Comparison of ENCODE assay signal across 22 cellular contexts in genomic region chr9:134693011-134693410, GRCh38. TPM values are rescaled to one million over a fixed set of nuclear protein-coding genes. Genes with fewer than 3 reads are reported as not detected.
DNase-seq lines count a peak whose midpoint lies in the region; ATAC-seq and TF ChIP-seq lines count a peak whose summit lies in the region.
"Had no signal": no experiment of that assay in that cellular context is flagged by ENCODE, and none has a peak within 500 bp of the region (broad histone marks: within the 10 kb centered on the region; RNA-seq: fewer than 3 reads in every experiment).

No MANE protein-coding gene starts in this region.

- peak in 1 of 2 experiments; percentile 47; a peak in 1 of 4 replicates for TF ChIP-seq EP300 in SK-N-SH (IDR thresholded peaks at IDR 0.05; ENCODE audit: borderline replicate concordance in 1 of 2, low read depth in 1 of 2, low read length in 1 of 2)

- H4K20me1 ChIP-seq in SK-N-SH (ENCODE audit: insufficient read depth) = peaks cover 100% of the 10 kb centered on the region

- H3K4me3 Mint-ChIP-seq in stimulated activated naive CD8-positive, alpha-beta T cell treated with anti-CD3 and anti-CD28 coated beads, Interleukin-15, amount 100 ng/mL, for 72 hours = no peak overlapping the region
- H3K4me3 Mint-ChIP-seq: natural killer cell treated with Interleukin-12 subunit alpha and Interleukin-12 subunit beta and Interleukin-15 and Interleukin-18, amount 100 ng/mL, for 72 hours had no signal

- H3K9ac ChIP-seq in SK-N-SH = no peak overlapping the region

- 76% methylated on average over 9 of the region's 9 CpGs for WGBS in right cardiac atrium
- WGBS in heart right ventricle, 2 donors = 86 to 92% methylated on average over 9 of the region's 9 CpGs
- 78% methylated on average over 9 of the region's 9 CpGs for WGBS in SK-N-SH (ENCODE audit: low lambda C conversion rate)

- H3K27me3 ChIP-seq in right cardiac atrium (ENCODE audit: control insufficient read depth, insufficient read depth) = no peaks in the 10 kb centered on the region
- H3K27me3 ChIP-seq in heart right ventricle = no peaks in the 10 kb centered on the region
- H3K27me3 ChIP-seq in SK-N-SH (ENCODE audit: insufficient read depth) = no peaks in the 10 kb centered on the region
- H3K27me3 ChIP-seq in lower lobe of right lung (ENCODE audit: low read depth) = no peaks in the 10 kb centered on the region

- H3F3A ChIP-seq in SK-N-SH (replicated peaks; ENCODE audit: insufficient read depth) = peaks cover 5% of the 10 kb centered on the region

- ATAC-seq in right cardiac atrium (no peak), heart right ventricle (no peak), lower lobe of right lung (no peak), HG02798 (IDR thresholded peaks at IDR 0.05; ENCODE audit: poor library complexity, unreplicated experiment) (no peak)
- no peak for ATAC-seq in stimulated activated naive CD8-positive, alpha-beta T cell treated with anti-CD3 and anti-CD28 coated beads, Interleukin-15, amount 100 ng/mL, for 72 hours
- ATAC-seq: K562; left colon; natural killer cell treated with Interleukin-12 subunit alpha and Interleukin-12 subunit beta and Interleukin-15 and Interleukin-18, amount 100 ng/mL, for 72 hours had no signal

- H2AFZ ChIP-seq in SK-N-SH (ENCODE audit: low read depth) = no peak overlapping the region

- no peaks in the 10 kb centered on the region for H3K9me3 Mint-ChIP-seq in stimulated activated naive CD8-positive, alpha-beta T cell treated with anti-CD3 and anti-CD28 coated beads, Interleukin-15, amount 100 ng/mL, for 72 hours
- H3K9me3 Mint-ChIP-seq: natural killer cell treated with Interleukin-12 subunit alpha and Interleukin-12 subunit beta and Interleukin-15 and Interleukin-18, amount 100 ng/mL, for 72 hours had no signal

- H3K4me2 ChIP-seq in SK-N-SH = no peak overlapping the region

- H3K4me3 ChIP-seq in right cardiac atrium (ENCODE audit: low read length) (no peak overlapping the region), heart right ventricle (no peak overlapping the region), SK-N-SH (ENCODE audit: low read depth in 2 of 2, low read length in 1 of 2) (no peak overlapping the region), lower lobe of right lung (no peak overlapping the region)
- H3K4me3 ChIP-seq: K562 had no signal

- DNase-seq in right cardiac atrium (peak in 2 of 3 donors; percentile 4 to 27), heart right ventricle (no peak), SK-N-SH (peak; percentile 85), lower lobe of right lung (peak; percentile 24), retina (no peak), germinal center (ENCODE audit: low spot score) (no peak)
- DNase-seq in stimulated activated naive CD8-positive, alpha-beta T cell treated with anti-CD3 and anti-CD28 coated beads, Interleukin-15, amount 100 ng/mL, for 72 hours = no peak
- DNase-seq: ACHN; activated CD4-positive, alpha-beta T cell treated with anti-CD3 and anti-CD28 coated beads, Interleukin-2, amount 50 U/mL, for 48 hours; activated effector memory CD4-positive, alpha-beta T cell treated with anti-CD3 and anti-CD28 coated beads, Interleukin-2, amount 50 U/mL, for 16 hours; cortex of kidney; GDM1; left colon; midbrain; NCI-H1694; NCI-H226; substantia nigra; T-helper 9 cell had no signal

- no peak overlapping the region for H3K27ac ChIP-seq in right cardiac atrium (ENCODE audit: low read length)
- H3K27ac ChIP-seq in heart right ventricle = no peak overlapping the region
- H3K27ac ChIP-seq in SK-N-SH (ENCODE audit: low read depth in 2 of 2, low read length in 1 of 2) = peak overlapping the region in 1 of 2 experiments; percentile 40; a peak in 1 of 4 replicates
- no peak overlapping the region for H3K27ac ChIP-seq in lower lobe of right lung
- H3K27ac ChIP-seq: C4-2B had no signal

- no peaks in the 10 kb centered on the region for H3K4me1 ChIP-seq in right cardiac atrium (ENCODE audit: control insufficient read depth, insufficient read depth, low read length)
- H3K4me1 ChIP-seq in heart right ventricle = peaks cover 0 to 39% (median 15%) of the 10 kb centered on the region in 9 donors
- peaks cover 0 to 36% of the 10 kb centered on the region in 2 experiments; a peak in 1 of 4 replicates for H3K4me1 ChIP-seq in SK-N-SH (ENCODE audit: control insufficient read depth in 1 of 2, insufficient read depth in 2 of 2, low read depth in 1 of 2, low read length in 1 of 2)
- H3K4me1 ChIP-seq in lower lobe of right lung = no peaks in the 10 kb centered on the region

- intact Hi-C loops in right cardiac atrium (cut with DNase I) (loop anchor here in 2 of 4 donors (10.0 kb wide), 3 partner anchors 52 to 722 kb away; no protein-coding TSS in a partner anchor), heart right ventricle (cut with DNase I) (loop anchor here in 7 of 10 donors (5.0 to 10.0 kb wide), 7 partner anchors 49 to 722 kb away; no protein-coding TSS in a partner anchor), lower lobe of right lung (cut with DNase I) (no loop called here)

- peaks cover 6% of the 10 kb centered on the region for H3K27me3 Mint-ChIP-seq in stimulated activated naive CD8-positive, alpha-beta T cell treated with anti-CD3 and anti-CD28 coated beads, Interleukin-15, amount 100 ng/mL, for 72 hours
- H3K27me3 Mint-ChIP-seq: natural killer cell treated with Interleukin-12 subunit alpha and Interleukin-12 subunit beta and Interleukin-15 and Interleukin-18, amount 100 ng/mL, for 72 hours had no signal

- H3K27ac Mint-ChIP-seq in stimulated activated naive CD8-positive, alpha-beta T cell treated with anti-CD3 and anti-CD28 coated beads, Interleukin-15, amount 100 ng/mL, for 72 hours = no peak overlapping the region
- H3K27ac Mint-ChIP-seq: natural killer cell treated with Interleukin-12 subunit alpha and Interleukin-12 subunit beta and Interleukin-15 and Interleukin-18, amount 100 ng/mL, for 72 hours had no signal

- CTCF ChIA-PET in SK-N-SH (lab: Yijun Ruan, JAX) = interaction anchor here (1.4 to 9.9 kb wide), 4 partner anchors 44 to 250 kb away, joined by 4 to 122 read pairs (median 14); no protein-coding TSS in a partner anchor

- H3K4me1 Mint-ChIP-seq in stimulated activated naive CD8-positive, alpha-beta T cell treated with anti-CD3 and anti-CD28 coated beads, Interleukin-15, amount 100 ng/mL, for 72 hours = peaks cover 7% of the 10 kb centered on the region

- H3K36me3 ChIP-seq in heart right ventricle (peaks cover 0 to 17% (median 0%) of the 10 kb centered on the region in 9 donors), SK-N-SH (replicated peaks in 1 of 2; ENCODE audit: control insufficient read depth in 1 of 2, insufficient read depth in 2 of 2, low read length in 1 of 2) (peaks cover 25 to 37% of the 10 kb centered on the region in 2 experiments), lower lobe of right lung (no peaks in the 10 kb centered on the region)

- H3K9me3 ChIP-seq in right cardiac atrium (ENCODE audit: control insufficient read depth, low read length) (no peaks in the 10 kb centered on the region), heart right ventricle (no peaks in the 10 kb centered on the region), SK-N-SH (no peaks in the 10 kb centered on the region), lower lobe of right lung (no peaks in the 10 kb centered on the region)

- peaks cover 100% of the 10 kb centered on the region for H3K79me2 ChIP-seq in SK-N-SH (ENCODE audit: insufficient read depth)

- POLR2A ChIA-PET in SK-N-SH (lab: Yijun Ruan, JAX) = interaction anchor here (0.6 kb wide), 1 partner anchor 787 kb away, joined by 3 read pairs; no protein-coding TSS in a partner anchor

- TF ChIP-seq RAD21 in SK-N-SH (IDR thresholded peaks at IDR 0.05; ENCODE audit: low read length) = no peak

- TF ChIP-seq CTCF in heart right ventricle (IDR thresholded peaks at IDR 0.05) (no peak), SK-N-SH (IDR thresholded peaks at IDR 0.05) (no peak), lower lobe of right lung (IDR thresholded peaks at IDR 0.05) (no peak)

- H3K9me2 ChIP-seq in SK-N-SH = no peaks in the 10 kb centered on the region

TF ChIP-seq in SK-N-SH, 30 proteins besides CTCF, POLR2A, EP300 and RAD21:
- TF ChIP-seq RXRA (IDR thresholded peaks at IDR 0.05; ENCODE audit: borderline replicate concordance, low read depth) (no peak), CHD2 (IDR thresholded peaks at IDR 0.05; ENCODE audit: low read length, partially characterized antibody) (peak; percentile 60), GATA2 (CRISPR knock-in tag; IDR thresholded peaks at IDR 0.05) (peak; percentile 97), RCOR1 (IDR thresholded peaks at IDR 0.05; ENCODE audit: low read length) (peak; percentile 44; the same call in 1 of the 2 replicates)

RNA-seq across cellular contexts. Expression of gene COL5A1, which starts 51.4 kb away (rescaled TPM):
- total RNA-seq in right cardiac atrium (10 to 100 TPM; 16.0 to 35.8 (median 26.1) TPM), heart right ventricle (10 to 100 TPM in 7 of 10 donors, 1 to 10 TPM in 3; 8.1 to 60.0 (median 12.2) TPM), lower lobe of right lung (29.0 TPM)
- polyA plus RNA-seq in right cardiac atrium (15.4 TPM), heart right ventricle (10 to 100 TPM; 13.8 to 19.7 TPM), SK-N-SH (2012; rRNA removed) (26.4 and 73.8 TPM in 2 replicates)
- 37.9 and 52.7 TPM in 2 replicates for polyA plus RNA-seq in SK-N-SH (2012; cell fraction: cytosol; rRNA removed)
- 131 and 166 TPM in 2 replicates for polyA plus RNA-seq in SK-N-SH (2012; cell fraction: nucleus; rRNA removed)
- total RNA-seq: natural killer cell treated with Interleukin-12 subunit alpha and Interleukin-12 subunit beta and Interleukin-15 and Interleukin-18, amount 100 ng/mL, for 72 hours had no signal

Comparison
In these comparisons a context has a peak if more than half of its experiments do, and no peak if none do; other contexts are left out.
1. DNase-seq: peak in right cardiac atrium (2 of 3), SK-N-SH (single experiment) and lower lobe of right lung (single experiment); none in heart right ventricle (0 of 2), retina (single experiment), stimulated activated naive CD8-positive, alpha-beta T cell treated with anti-CD3 and anti-CD28 coated beads, Interleukin-15, amount 100 ng/mL, for 72 hours (0 of 2) and germinal center (single experiment).